ENCODE assay signal across 8 cellular contexts in the genomic region with DNA sequence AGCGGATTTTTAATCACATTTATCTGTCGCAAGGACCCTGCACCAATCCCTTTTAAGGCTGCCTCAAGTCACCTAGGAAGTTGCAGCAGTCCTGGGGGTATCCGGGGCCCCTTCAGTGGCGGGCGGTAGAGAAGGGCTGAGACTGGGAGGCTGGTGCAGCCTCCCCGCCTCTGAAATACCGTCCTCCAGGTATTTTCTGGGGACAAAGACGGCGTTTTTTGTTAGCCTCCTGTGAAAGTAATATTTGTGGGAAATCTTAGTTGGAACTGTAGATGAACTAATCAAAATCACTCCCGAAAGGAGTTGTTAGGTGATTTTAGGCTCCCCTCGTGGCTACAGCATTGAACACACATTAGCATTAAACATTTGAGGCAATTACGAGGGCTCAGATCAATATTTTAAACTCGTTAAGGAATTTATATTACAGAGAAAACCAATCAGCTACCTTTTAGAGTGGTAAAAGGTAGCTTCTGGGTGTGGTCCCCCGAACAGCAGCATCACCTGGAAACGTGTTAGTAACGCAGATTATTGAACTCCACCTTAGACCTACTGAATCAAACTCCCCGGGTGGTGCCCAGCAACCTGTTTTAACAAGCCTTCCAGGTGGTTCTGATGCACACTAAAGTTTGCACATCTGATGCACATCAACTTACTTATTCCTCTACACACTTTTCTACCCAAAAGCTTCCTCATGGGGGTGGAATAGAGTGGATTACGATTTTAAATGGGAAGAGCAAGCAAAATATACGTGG. TPM values are rescaled to one million over a fixed set of nuclear protein-coding genes. Genes with fewer than 3 reads are reported as not detected.
DNase-seq lines count a peak whose midpoint lies in the region; ATAC-seq and TF ChIP-seq lines count a peak whose summit lies in the region.

No MANE protein-coding gene starts in this region.

- peaks cover 18% of the 10 kb centered on the region for H4K20me1 ChIP-seq in PC-3 (ENCODE audit: low read length)

- H3K36me3 ChIP-seq in PC-3 (ENCODE audit: low read depth, low read length), result peaks cover 9% of the 10 kb centered on the region

- H3K27ac ChIP-seq in PC-3 (ENCODE audit: low read length), result peak overlapping the region; percentile 73

- POLR2A ChIA-PET in PC-3 (lab: Charles Lee; ENCODE audit: unreplicated experiment), result interaction anchor here (0.6 to 3.6 kb wide), 4 partner anchors 42 to 161 kb away, joined by 3 to 58 read pairs (median 8); partner anchors contain the start of genes CFAP70 and PPP3CB

- no peak overlapping the region for H3K27ac Mint-ChIP-seq in neural crest cell (ENCODE audit: unreplicated experiment)

- H3K4me3 ChIP-seq in PC-3 (ENCODE audit: low read length), result peak overlapping the region; percentile 65
- peak overlapping the region; percentile 86 for H3K4me3 ChIP-seq in epithelial cell of esophagus (ENCODE audit: low read length)

- peak; percentile 20 for ATAC-seq in GM18505 (IDR thresholded peaks at IDR 0.05; ENCODE audit: unreplicated experiment)
- peak; percentile 27 for ATAC-seq in HG02642 (IDR thresholded peaks at IDR 0.05; ENCODE audit: poor library complexity, unreplicated experiment)
- peak; percentile 13 for ATAC-seq in PC-3

- BruUV-seq in PC-3 (replicated peaks; lab: Mats Ljungman, UMichigan), result no TSS peak

- H3K27me3 ChIP-seq in PC-3 (ENCODE audit: low read length), result no peaks in the 10 kb centered on the region

- peak overlapping the region; percentile 75 for H3K4me2 ChIP-seq in PC-3 (ENCODE audit: low read length)

- no peaks in the 10 kb centered on the region for H3K9me3 ChIP-seq in PC-3 (ENCODE audit: low read length)

- CTCF ChIA-PET in PC-3 (lab: Charles Lee), result no interaction called here

- peaks cover 8% of the 10 kb centered on the region for H3F3A ChIP-seq in PC-3 (ENCODE audit: low read length, unreplicated experiment)

- DNase-seq in PC-3 (peak; percentile 83), epithelial cell of esophagus (ENCODE audit: low read depth) (peak; percentile 84), neural crest cell (ENCODE audit: low read depth, low spot score) (no peak), HK-2 (ENCODE audit: unreplicated experiment) (no peak), NCI-H2196 (lab: John Stamatoyannopoulos, UW; ENCODE audit: unreplicated experiment) (no peak), posterior vena cava (ENCODE audit: low spot score) (no peak)

- H3K4me1 ChIP-seq in PC-3 (ENCODE audit: insufficient read depth, low read length), result peaks cover 63% of the 10 kb centered on the region

- no peak for TF ChIP-seq POLR2A in GM18505 (IDR thresholded peaks at IDR 0.05; ENCODE audit: borderline replicate concordance, extremely low read depth, insufficient read depth, insufficient read length)

- no peaks in the 10 kb centered on the region for H3K9me3 Mint-ChIP-seq in neural crest cell

- peak overlapping the region; percentile 85 for H3K9ac ChIP-seq in PC-3 (ENCODE audit: low read length)

- H3K4me1 Mint-ChIP-seq in neural crest cell, result peaks cover 23% of the 10 kb centered on the region

- TF ChIP-seq CTCF in PC-3 (conservative IDR thresholded peaks at IDR 0.05; ENCODE audit: low read depth, low read length) (peak; percentile 48), epithelial cell of esophagus (IDR thresholded peaks at IDR 0.05; ENCODE audit: insufficient read depth, low read depth, low read length, missing control alignments) (no peak), neural crest cell (conservative IDR thresholded peaks at IDR 0.05) (peak; percentile 31)

- H3K36me3 Mint-ChIP-seq in neural crest cell (ENCODE audit: low read depth), result peaks cover 3% of the 10 kb centered on the region

- H3K4me3 Mint-ChIP-seq in neural crest cell, result peak overlapping the region; percentile 92

- intact Hi-C loops in PC-3 (cut with micrococcal nuclease), result loop anchor here (1.0 to 10.0 kb wide), 5 partner anchors 56 to 580 kb away; partner anchors contain the start of genes CFAP70 and SEC24C
- intact Hi-C loops in posterior vena cava (cut with DNase I), result no loop called here

- H3K79me2 ChIP-seq in PC-3 (ENCODE audit: low read length), result peaks cover 44% of the 10 kb centered on the region

- H2AFZ ChIP-seq in PC-3 (ENCODE audit: low read length), result peak overlapping the region; percentile 81

- no peaks in the 10 kb centered on the region for H3K9me2 ChIP-seq in PC-3 (replicated peaks; ENCODE audit: low read length)

- peaks cover 12% of the 10 kb centered on the region for H3K27me3 Mint-ChIP-seq in neural crest cell (ENCODE audit: low read depth)

RNA-seq across cellular contexts. Expression of gene ANXA7, which starts 0.5 kb away (rescaled TPM):
- 478 and 561 TPM in 2 replicates for total RNA-seq in PC-3 (2014; rRNA removed)
- total RNA-seq in neural crest cell, result 48.1 and 48.8 TPM in 2 replicates
- 100 to 1,000 TPM; 114 to 131 TPM for total RNA-seq in posterior vena cava

RNA-seq across cellular contexts. Expression of gene MSS51, which starts 19.0 kb away (rescaled TPM):
- total RNA-seq in PC-3 (2014; rRNA removed) (3.2 and 3.5 TPM in 2 replicates), neural crest cell (2.1 and 2.6 TPM in 2 replicates), posterior vena cava (1 to 10 TPM; 2.1 to 2.2 TPM)

RNA-seq across cellular contexts. Expression of gene CFAP70, which starts 55.7 kb away (rescaled TPM):
- total RNA-seq in PC-3 (2014; rRNA removed), result 0.73 and 0.92 TPM in 2 replicates
- 0.65 and 0.84 TPM in 2 replicates for total RNA-seq in neural crest cell
- 1 to 10 TPM in 1 of 2 donors, under 1 TPM in 1; 0.76 to 1.6 TPM for total RNA-seq in posterior vena cava

Comparison
In these comparisons a context has a peak if more than half of its experiments do, and no peak if none do; other contexts are left out.
1. DNase-seq: peak in PC-3 (single experiment) and epithelial cell of esophagus (single experiment); none in neural crest cell (single experiment), HK-2 (single experiment), NCI-H2196 (single experiment) and posterior vena cava (single experiment).
2. Peak in every context shown above with its lines, with median percentiles within 50 percentile points of each other: ATAC-seq.